10 cellular contexts compared by ENCODE assay signal in genomic region chr5:113099822-113100221, GRCh38.
"Had no signal": no experiment of that assay in that cellular context is flagged by ENCODE, and none has a peak within 500 bp of the region (broad histone marks: within the 10 kb centered on the region; RNA-seq: fewer than 3 reads in every experiment).

No MANE protein-coding gene starts in this region.

- H3K9me3 Mint-ChIP-seq: activated CD4-positive, alpha-beta memory T cell treated with anti-CD3 and anti-CD28 coated beads, Interleukin-2, amount 10 ng/mL, durations not matched to agents 7 days and 5 days; activated naive CD4-positive, alpha-beta T cell treated with anti-CD3 and anti-CD28 coated beads, Interleukin-2, amount 10 ng/mL, durations not matched to agents 7 days and 5 days; activated T-cell treated with anti-CD3 and anti-CD28 coated beads, Interleukin-2, amount 50 U/mL, for 24 hours; stimulated activated memory B cell treated with anti-CD40 and anti-IgM and Interleukin-4, amounts not matched to agents 10 μg/mL and 1 μg/mL and 100 μg/mL, for 72 hours had no signal

- H3K27me3 Mint-ChIP-seq: activated CD4-positive, alpha-beta memory T cell treated with anti-CD3 and anti-CD28 coated beads, Interleukin-2, amount 10 ng/mL, durations not matched to agents 7 days and 5 days; activated CD4-positive, alpha-beta T cell treated with anti-CD3 and anti-CD28 coated beads for 36 hours; activated T-cell treated with anti-CD3 and anti-CD28 coated beads, Interleukin-2, amount 50 U/mL, for 24 hours; stimulated activated memory B cell treated with anti-CD40 and anti-IgM and Interleukin-4, amounts not matched to agents 10 μg/mL and 1 μg/mL and 100 μg/mL, for 72 hours had no signal

- H3K27ac Mint-ChIP-seq: activated CD4-positive, alpha-beta memory T cell treated with anti-CD3 and anti-CD28 coated beads, Interleukin-2, amount 10 ng/mL, durations not matched to agents 7 days and 5 days; activated CD4-positive, alpha-beta T cell treated with anti-CD3 and anti-CD28 coated beads for 36 hours; activated naive CD4-positive, alpha-beta T cell treated with anti-CD3 and anti-CD28 coated beads, Interleukin-2, amount 10 ng/mL, durations not matched to agents 7 days and 5 days; activated T-cell treated with anti-CD3 and anti-CD28 coated beads, Interleukin-2, amount 50 U/mL, for 24 hours; naive B cell; stimulated activated memory B cell treated with anti-CD40 and anti-IgM and Interleukin-4, amounts not matched to agents 10 μg/mL and 1 μg/mL and 100 μg/mL, for 72 hours had no signal

- H3K36me3 Mint-ChIP-seq: activated naive CD4-positive, alpha-beta T cell treated with anti-CD3 and anti-CD28 coated beads, Interleukin-2, amount 10 ng/mL, durations not matched to agents 7 days and 5 days; naive B cell; stimulated activated memory B cell treated with anti-CD40 and anti-IgM and Interleukin-4, amounts not matched to agents 10 μg/mL and 1 μg/mL and 100 μg/mL, for 72 hours had no signal

- H3K4me3 Mint-ChIP-seq: activated CD4-positive, alpha-beta memory T cell treated with anti-CD3 and anti-CD28 coated beads, Interleukin-2, amount 10 ng/mL, durations not matched to agents 7 days and 5 days; activated CD4-positive, alpha-beta T cell treated with anti-CD3 and anti-CD28 coated beads for 36 hours; activated naive CD4-positive, alpha-beta T cell treated with anti-CD3 and anti-CD28 coated beads, Interleukin-2, amount 10 ng/mL, durations not matched to agents 7 days and 5 days; activated T-cell treated with anti-CD3 and anti-CD28 coated beads, Interleukin-2, amount 50 U/mL, for 24 hours; naive B cell; stimulated activated memory B cell treated with anti-CD40 and anti-IgM and Interleukin-4, amounts not matched to agents 10 μg/mL and 1 μg/mL and 100 μg/mL, for 72 hours had no signal

- H3K4me1 Mint-ChIP-seq: activated CD4-positive, alpha-beta memory T cell treated with anti-CD3 and anti-CD28 coated beads, Interleukin-2, amount 10 ng/mL, durations not matched to agents 7 days and 5 days; activated CD4-positive, alpha-beta T cell treated with anti-CD3 and anti-CD28 coated beads for 36 hours; activated naive CD4-positive, alpha-beta T cell treated with anti-CD3 and anti-CD28 coated beads, Interleukin-2, amount 10 ng/mL, durations not matched to agents 7 days and 5 days; naive B cell; stimulated activated memory B cell treated with anti-CD40 and anti-IgM and Interleukin-4, amounts not matched to agents 10 μg/mL and 1 μg/mL and 100 μg/mL, for 72 hours had no signal

- ATAC-seq: activated CD4-positive, alpha-beta T cell treated with anti-CD3 and anti-CD28 coated beads for 36 hours; stimulated activated memory B cell treated with anti-CD40 and anti-IgM and Interleukin-4, amounts not matched to agents 10 μg/mL and 1 μg/mL and 100 μg/mL, for 72 hours had no signal

- DNase-seq: activated CD4-positive, alpha-beta memory T cell treated with anti-CD3 and anti-CD28 coated beads, Interleukin-2, amount 10 ng/mL, durations not matched to agents 7 days and 5 days; activated CD4-positive, alpha-beta T cell treated with anti-CD3 and anti-CD28 coated beads for 36 hours; activated naive CD4-positive, alpha-beta T cell treated with anti-CD3 and anti-CD28 coated beads, Interleukin-2, amount 10 ng/mL, durations not matched to agents 7 days and 5 days; activated T-cell treated with anti-CD3 and anti-CD28 coated beads, Interleukin-2, amount 50 U/mL, for 24 hours; dorsolateral prefrontal cortex; left ventricle myocardium inferior; naive B cell; ovary; retina had no signal
